22 cellular contexts compared by ENCODE assay signal in the genomic region with DNA sequence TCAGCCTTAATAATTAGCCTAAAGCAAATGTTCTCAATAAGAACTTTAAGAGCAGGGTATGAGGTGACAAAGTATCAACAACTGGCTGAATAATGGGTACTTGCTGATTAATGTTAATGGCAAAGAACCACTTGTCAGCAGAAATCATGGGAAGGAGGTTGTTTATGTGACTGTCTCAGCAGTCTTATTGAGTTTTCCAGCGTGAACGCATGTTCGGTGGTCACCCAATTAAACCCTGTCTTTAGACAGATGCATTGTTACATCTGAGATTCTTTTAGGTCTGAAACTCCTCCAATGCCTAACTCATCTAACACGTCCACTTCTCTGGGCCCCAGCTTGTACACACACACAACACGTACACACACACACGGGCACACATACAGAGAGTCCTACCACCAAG. TPM values are rescaled to one million over a fixed set of nuclear protein-coding genes. Genes with fewer than 3 reads are reported as not detected.
A peak's percentile ranks its signal among the peaks of the same experiment; 100 is the strongest.
DNase-seq lines count a peak whose midpoint lies in the region; ATAC-seq, FAIRE-seq and TF ChIP-seq lines count a peak whose summit lies in the region.
"Had no signal": no experiment of that assay in that cellular context is flagged by ENCODE, and none has a peak within 500 bp of the region (broad histone marks: within the 10 kb centered on the region; RNA-seq: fewer than 3 reads in every experiment).

No MANE protein-coding gene starts in this region.

- CTCF ChIA-PET in A549 (lab: Yijun Ruan, JAX), result interaction anchor here (0.9 kb wide), 1 partner anchor 74 kb away, joined by 3 read pairs; no protein-coding TSS in a partner anchor

- H3K4me3 ChIP-seq in A549 (no peak overlapping the region), Karpas-422 (ENCODE audit: low read length) (no peak overlapping the region), tibial artery (no peak overlapping the region), prostate gland (no peak overlapping the region)
- H3K4me3 ChIP-seq: BLaER1, K562 had no signal

- H3K27me3 Mint-ChIP-seq in mesothelial cell of epicardium (ENCODE audit: low read depth) (no peaks in the 10 kb centered on the region), type B pancreatic cell (no peaks in the 10 kb centered on the region)

- H4K20me1 ChIP-seq in Karpas-422 (ENCODE audit: insufficient read depth, low read depth, low read length), result no peaks in the 10 kb centered on the region
- H4K20me1 ChIP-seq: BLaER1 had no signal

- H3K4me3 Mint-ChIP-seq in mesothelial cell of epicardium (no peak overlapping the region), type B pancreatic cell (no peak overlapping the region)
- H3K4me3 Mint-ChIP-seq: CD14-positive monocyte; CD4-positive, alpha-beta memory T cell; H9 had no signal

- WGBS in A549 (ENCODE audit: missing lambda C conversion rate), result 62% methylated on average over 6 of the region's 6 CpGs
- 94% methylated on average over 6 of the region's 6 CpGs for WGBS in prostate gland

- no peaks in the 10 kb centered on the region for H3K36me3 ChIP-seq in Karpas-422 (ENCODE audit: insufficient read depth, low read length)
- H3K36me3 ChIP-seq in tibial artery, result no peaks in the 10 kb centered on the region
- H3K36me3 ChIP-seq in prostate gland, result no peaks in the 10 kb centered on the region
- H3K36me3 ChIP-seq: BLaER1 had no signal

- TF ChIP-seq EP300 in A549 (IDR thresholded peaks at IDR 0.05), result no peak

- H3K9me3 Mint-ChIP-seq in mesothelial cell of epicardium (no peaks in the 10 kb centered on the region), type B pancreatic cell (no peaks in the 10 kb centered on the region)
- H3K9me3 Mint-ChIP-seq: H9 had no signal

- no peak for FAIRE-seq in A549 (lab: Jason Lieb, UNC)
- FAIRE-seq: K562 had no signal

- H2AFZ ChIP-seq in Karpas-422 (ENCODE audit: low read length), result no peak overlapping the region

- H3K4me1 Mint-ChIP-seq in mesothelial cell of epicardium (peaks cover 24% of the 10 kb centered on the region), type B pancreatic cell (ENCODE audit: unreplicated experiment) (no peaks in the 10 kb centered on the region)
- H3K4me1 Mint-ChIP-seq: H9 had no signal

- H3K36me3 Mint-ChIP-seq in mesothelial cell of epicardium (no peaks in the 10 kb centered on the region), type B pancreatic cell (no peaks in the 10 kb centered on the region)
- H3K36me3 Mint-ChIP-seq: CD14-positive monocyte; CD4-positive, alpha-beta memory T cell had no signal

- no peak overlapping the region for H3K9ac ChIP-seq in Karpas-422 (ENCODE audit: low read length)
- H3K9ac ChIP-seq: BLaER1 had no signal

- no peak overlapping the region for H3K27ac ChIP-seq in A549
- peak overlapping the region; percentile 50 for H3K27ac ChIP-seq in Karpas-422 (ENCODE audit: low read length)
- H3K27ac ChIP-seq in tibial artery, result no peak overlapping the region
- H3K27ac ChIP-seq in caudate nucleus (ENCODE audit: low read depth, low read length), result no peak overlapping the region
- H3K27ac ChIP-seq in prostate gland, result no peak overlapping the region
- H3K27ac ChIP-seq: BLaER1, HL-60 had no signal

- no peaks in the 10 kb centered on the region for H3K79me2 ChIP-seq in Karpas-422 (ENCODE audit: low read length)

- peak overlapping the region; percentile 47 for H3K27ac Mint-ChIP-seq in mesothelial cell of epicardium
- no peak overlapping the region for H3K27ac Mint-ChIP-seq in type B pancreatic cell
- H3K27ac Mint-ChIP-seq: CD4-positive, alpha-beta memory T cell; H9 had no signal

- ATAC-seq in A549, result no peak
- ATAC-seq: K562 had no signal

- H3K9me3 ChIP-seq in A549, result no peaks in the 10 kb centered on the region
- H3K9me3 ChIP-seq in Karpas-422 (ENCODE audit: low read length), result no peaks in the 10 kb centered on the region
- H3K9me3 ChIP-seq in tibial artery, result no peaks in the 10 kb centered on the region
- no peaks in the 10 kb centered on the region for H3K9me3 ChIP-seq in prostate gland
- H3K9me3 ChIP-seq: BLaER1 had no signal

- TF ChIP-seq POLR2A in A549 (IDR thresholded peaks at IDR 0.05; ENCODE audit: low read length) (no peak), prostate gland (IDR thresholded peaks at IDR 0.05) (no peak)

- H3K4me2 ChIP-seq in A549, result no peak overlapping the region
- H3K4me2 ChIP-seq in Karpas-422 (ENCODE audit: low read depth, low read length, poor library complexity, severe bottlenecking), result peak overlapping the region; percentile 13
- H3K4me2 ChIP-seq: BLaER1 had no signal

- H3K27me3 ChIP-seq in Karpas-422 (ENCODE audit: low read length) (no peaks in the 10 kb centered on the region), tibial artery (no peaks in the 10 kb centered on the region), prostate gland (replicated peaks; ENCODE audit: insufficient read depth) (no peaks in the 10 kb centered on the region)
- H3K27me3 ChIP-seq: BLaER1 had no signal

- TF ChIP-seq CTCF in A549 (IDR thresholded peaks at IDR 0.05), result no peak
- no peak for TF ChIP-seq CTCF in mesothelial cell of epicardium (IDR thresholded peaks at IDR 0.05; ENCODE audit: unreplicated experiment)
- no peak for TF ChIP-seq CTCF in tibial artery (IDR thresholded peaks at IDR 0.05)
- TF ChIP-seq CTCF in type B pancreatic cell (conservative IDR thresholded peaks at IDR 0.05), result no peak
- no peak for TF ChIP-seq CTCF in prostate gland (IDR thresholded peaks at IDR 0.05)

- no peaks in the 10 kb centered on the region for H3K4me1 ChIP-seq in A549
- H3K4me1 ChIP-seq in Karpas-422 (ENCODE audit: low read length), result peaks cover 34% of the 10 kb centered on the region
- H3K4me1 ChIP-seq in tibial artery, result no peaks in the 10 kb centered on the region
- H3K4me1 ChIP-seq in prostate gland (replicated peaks), result no peaks in the 10 kb centered on the region
- H3K4me1 ChIP-seq: BLaER1 had no signal

- TF ChIP-seq RAD21 in A549 (conservative IDR thresholded peaks at IDR 0.05 in 1 of 2, IDR thresholded peaks at IDR 0.05 in 1 of 2), result no peak

- no peak for DNase-seq in A549 (ENCODE audit: low read depth in 1 of 2, low spot score in 1 of 2)
- no peak for DNase-seq in Karpas-422
- DNase-seq in RPMI8226, result peak; percentile 93
- DNase-seq in mesothelial cell of epicardium (ENCODE audit: low spot score in 2 of 2, unreplicated experiment in 2 of 2), result no peak
- DNase-seq in tibial artery, result no peak
- no peak for DNase-seq in caudate nucleus (lab: John Stamatoyannopoulos, UW)
- DNase-seq in type B pancreatic cell (ENCODE audit: extremely low spot score, unreplicated experiment), result no peak
- no peak for DNase-seq in prostate gland (ENCODE audit: low spot score)
- DNase-seq: Calu3; CD4-positive, alpha-beta memory T cell; DMS79 treated with DMSO at 0.1 percent for 48 hours; GF-D8; GOT3; H9; IMR-90 had no signal

- POLR2A ChIA-PET in A549 (lab: Yijun Ruan, JAX), result no interaction called here

- no peaks in the 10 kb centered on the region for H3K9me2 ChIP-seq in Karpas-422 (replicated peaks; ENCODE audit: insufficient read depth, low read length)

- intact Hi-C loops in tibial artery (cut with DNase I; ENCODE audit: low total_unique reads), result no loop called here
- intact Hi-C loops in prostate gland (cut with DNase I), result no loop called here

TF ChIP-seq in A549, 52 proteins besides CTCF, POLR2A, EP300 and RAD21:
- TF ChIP-seq NR3C1 (IDR thresholded peaks at IDR 0.05) (no peak), MAFK (IDR thresholded peaks at IDR 0.05; ENCODE audit: partially characterized antibody) (peak; percentile 41)

RNA-seq across cellular contexts. Expression of a gene that starts 18.2 kb away (rescaled TPM):
- polyA plus RNA-seq in A549 (2011; rRNA removed) (not detected in 2 replicates), A549 (2017; fragmentation: RNase III; extraction: RNeasy Plus Mini Kit Qiagen cat#74134 plus additional on column Dnase treatment) (not detected in 3 replicates)
- polyA plus RNA-seq in A549 (2012; cell fraction: cytosol; rRNA removed), result not detected in 2 replicates
- polyA plus RNA-seq in A549 (2012; cell fraction: nucleus; rRNA removed), result 0.01 TPM in 1 of 2 replicates, not detected in the other
- not detected in 2 replicates for polyA minus RNA-seq in A549 (2011; rRNA and poly(A)+ RNA removed)
- not detected in 2 replicates for total RNA-seq in Karpas-422 (2014; rRNA removed; shearing (Covaris generic); ENCODE audit: low replicate concordance)
- total RNA-seq in mesothelial cell of epicardium (0.38 to 0.78 TPM (median 0.60 TPM) in 3 replicates), type B pancreatic cell (ENCODE audit: low replicate concordance) (0.12 and 0.24 TPM in 2 replicates), prostate gland (1 to 10 TPM in 1 of 2 donors, under 1 TPM in 1; 0.32 to 4.0 TPM)
- total RNA-seq: A673; Calu3; CD4-positive, alpha-beta memory T cell; HT1080; K562 had no signal
- polyA plus RNA-seq: AG04450; CD14-positive monocyte; CD4-positive, alpha-beta memory T cell; K562 had no signal

RNA-seq across cellular contexts. Expression of a gene that starts 35.3 kb away (rescaled TPM):
- polyA plus RNA-seq in A549 (2011; rRNA removed) (0.09 and 0.22 TPM in 2 replicates), A549 (2017; fragmentation: RNase III; extraction: RNeasy Plus Mini Kit Qiagen cat#74134 plus additional on column Dnase treatment) (0.10 to 0.31 TPM (median 0.20 TPM) in 3 replicates)
- polyA plus RNA-seq in A549 (2012; cell fraction: cytosol; rRNA removed), result 0.05 and 0.06 TPM in 2 replicates
- polyA plus RNA-seq in A549 (2012; cell fraction: nucleus; rRNA removed), result 0.04 and 0.05 TPM in 2 replicates
- 0.34 and 1.7 TPM in 2 replicates for polyA minus RNA-seq in A549 (2011; rRNA and poly(A)+ RNA removed)
- 5.5 and 12.3 TPM in 2 replicates for total RNA-seq in Karpas-422 (2014; rRNA removed; shearing (Covaris generic); ENCODE audit: low replicate concordance)
- total RNA-seq in mesothelial cell of epicardium (32.4 to 33.9 TPM (median 33.2 TPM) in 3 replicates), type B pancreatic cell (ENCODE audit: low replicate concordance) (11.8 and 24.0 TPM in 2 replicates), prostate gland (10 to 100 TPM; 41.5 to 54.1 TPM)
